In the genomic region with DNA sequence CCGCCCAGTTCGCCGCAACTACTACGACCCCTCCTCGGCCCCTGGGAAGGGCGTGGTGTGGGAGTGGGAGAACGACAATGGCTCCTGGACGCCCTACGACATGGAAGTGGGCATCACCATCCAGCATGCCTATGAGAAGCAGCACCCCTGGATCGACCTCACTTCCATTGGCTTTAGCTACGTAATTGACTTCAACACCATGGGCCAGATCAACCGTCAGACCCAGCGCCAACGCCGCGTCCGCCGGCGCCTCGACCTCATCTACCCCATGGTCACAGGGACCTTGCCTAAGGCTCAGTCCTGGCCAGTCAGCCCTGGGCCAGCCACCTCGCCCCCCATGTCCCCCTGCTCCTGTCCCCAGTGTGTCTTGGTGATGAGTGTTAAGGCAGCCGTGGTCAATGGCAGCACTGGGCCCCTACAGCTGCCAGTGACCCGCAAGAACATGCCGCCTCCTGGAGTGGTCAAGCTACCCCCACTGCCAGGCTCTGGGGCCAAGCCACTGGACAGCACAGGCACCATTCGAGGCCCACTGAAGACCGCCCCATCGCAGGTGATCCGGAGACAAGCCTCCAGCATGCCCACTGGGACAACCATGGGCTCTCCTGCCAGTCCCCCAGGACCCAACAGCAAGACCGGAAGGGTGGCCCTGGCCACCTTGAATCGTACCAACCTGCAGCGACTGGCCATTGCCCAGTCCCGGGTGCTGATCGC, we compare ENCODE assay signal across 20 cellular contexts. TPM values are rescaled to one million over a fixed set of nuclear protein-coding genes. Genes with fewer than 3 reads are reported as not detected.
DNase-seq lines count a peak whose midpoint lies in the region; ATAC-seq, FAIRE-seq and TF ChIP-seq lines count a peak whose summit lies in the region.
"Had no signal": no experiment of that assay in that cellular context is flagged by ENCODE, and none has a peak within 500 bp of the region (broad histone marks: within the 10 kb centered on the region; RNA-seq: fewer than 3 reads in every experiment).

No MANE protein-coding gene starts in this region.

- intact Hi-C loops in aorta (cut with DNase I) = no loop called here
- intact Hi-C loops in activated CD4-positive, alpha-beta T cell treated with anti-CD3 and anti-CD28 coated beads, Interleukin-2, amount 10 ng/mL, durations not matched to agents 24 days and 14 days (cut with micrococcal nuclease) = no loop called here

- peak overlapping the region; percentile 80 for H3K27ac Mint-ChIP-seq in neural progenitor cell
- H3K27ac Mint-ChIP-seq in progenitor cell of endocrine pancreas = peak overlapping the region; percentile 41
- H3K27ac Mint-ChIP-seq in activated CD4-positive, alpha-beta T cell treated with anti-CD3 and anti-CD28 coated beads, Interleukin-2, amount 10 ng/mL, durations not matched to agents 24 days and 14 days = no peak overlapping the region
- H3K27ac Mint-ChIP-seq: CD4-positive, CD25-positive, alpha-beta regulatory T cell had no signal

- H3K36me3 ChIP-seq in bronchial epithelial cell (ENCODE audit: control insufficient read depth, insufficient read depth, low read length) (peaks cover 8% of the 10 kb centered on the region), neural progenitor cell (no peaks in the 10 kb centered on the region), aorta (ENCODE audit: control insufficient read depth in 1 of 2, insufficient read depth in 2 of 2, low read length in 1 of 2) (no peaks in the 10 kb centered on the region)
- H3K36me3 ChIP-seq: BE2C had no signal

- H3K36me3 Mint-ChIP-seq in neural progenitor cell = peaks cover 60% of the 10 kb centered on the region
- H3K36me3 Mint-ChIP-seq in progenitor cell of endocrine pancreas (ENCODE audit: insufficient read depth) = peaks cover 48% of the 10 kb centered on the region
- no peaks in the 10 kb centered on the region for H3K36me3 Mint-ChIP-seq in activated CD4-positive, alpha-beta T cell treated with anti-CD3 and anti-CD28 coated beads, Interleukin-2, amount 10 ng/mL, durations not matched to agents 24 days and 14 days (ENCODE audit: low read depth)
- H3K36me3 Mint-ChIP-seq: CD4-positive, CD25-positive, alpha-beta regulatory T cell had no signal

- H3F3A ChIP-seq in neural progenitor cell (ENCODE audit: low read depth) = peaks cover 24% of the 10 kb centered on the region

- peaks cover 98% of the 10 kb centered on the region for H3K79me2 ChIP-seq in neural progenitor cell (ENCODE audit: low read depth)

- peak; percentile 19 for ATAC-seq in aorta (ENCODE audit: low FRiP score)

- no peak for TF ChIP-seq CTCF in bronchial epithelial cell (IDR thresholded peaks at IDR 0.05; ENCODE audit: insufficient read depth, low read length, severe bottlenecking)
- TF ChIP-seq CTCF in neural progenitor cell (IDR thresholded peaks at IDR 0.05) = no peak
- TF ChIP-seq CTCF in progenitor cell of endocrine pancreas (IDR thresholded peaks at IDR 0.05; ENCODE audit: unreplicated experiment) = no peak

- H2AFZ ChIP-seq in neural progenitor cell (replicated peaks) = no peak overlapping the region

- H3K4me1 Mint-ChIP-seq in neural progenitor cell (peaks cover 98% of the 10 kb centered on the region), progenitor cell of endocrine pancreas (ENCODE audit: low read depth) (peaks cover 47% of the 10 kb centered on the region)
- H3K4me1 Mint-ChIP-seq in activated CD4-positive, alpha-beta T cell treated with anti-CD3 and anti-CD28 coated beads, Interleukin-2, amount 10 ng/mL, durations not matched to agents 24 days and 14 days = peaks cover 2% of the 10 kb centered on the region
- H3K4me1 Mint-ChIP-seq: CD4-positive, CD25-positive, alpha-beta regulatory T cell; CD8-positive, alpha-beta memory T cell had no signal

- H3K9me3 Mint-ChIP-seq in neural progenitor cell (peaks cover 8% of the 10 kb centered on the region), progenitor cell of endocrine pancreas (ENCODE audit: low read depth) (peaks cover 2% of the 10 kb centered on the region)
- no peaks in the 10 kb centered on the region for H3K9me3 Mint-ChIP-seq in activated CD4-positive, alpha-beta T cell treated with anti-CD3 and anti-CD28 coated beads, Interleukin-2, amount 10 ng/mL, durations not matched to agents 24 days and 14 days
- H3K9me3 Mint-ChIP-seq: CD8-positive, alpha-beta memory T cell had no signal

- no peak overlapping the region for H3K4me2 ChIP-seq in neural progenitor cell

- H3K27me3 Mint-ChIP-seq in neural progenitor cell (ENCODE audit: insufficient read depth, low read depth) (peaks cover 16% of the 10 kb centered on the region), progenitor cell of endocrine pancreas (no peaks in the 10 kb centered on the region)
- peaks cover 31% of the 10 kb centered on the region for H3K27me3 Mint-ChIP-seq in activated CD4-positive, alpha-beta T cell treated with anti-CD3 and anti-CD28 coated beads, Interleukin-2, amount 10 ng/mL, durations not matched to agents 24 days and 14 days

- H3K27me3 ChIP-seq in bronchial epithelial cell (ENCODE audit: control insufficient read depth, insufficient read depth, low read length) (no peaks in the 10 kb centered on the region), neural progenitor cell (no peaks in the 10 kb centered on the region), aorta (ENCODE audit: control insufficient read depth in 1 of 2, insufficient read depth in 2 of 2, low read length in 1 of 2) (no peaks in the 10 kb centered on the region)
- H3K27me3 ChIP-seq: BE2C had no signal

- FAIRE-seq in bronchial epithelial cell (lab: Jason Lieb, UNC) = peak; percentile 77
- FAIRE-seq: A204.1, G401.6, GM18507 had no signal

- DNase-seq in bronchial epithelial cell (ENCODE audit: low read depth) = no peak
- no peak for DNase-seq in neural progenitor cell (ENCODE audit: low spot score)
- DNase-seq in progenitor cell of endocrine pancreas (ENCODE audit: low spot score, unreplicated experiment) = no peak
- no peak for DNase-seq in aorta
- DNase-seq in activated CD4-positive, alpha-beta T cell treated with anti-CD3 and anti-CD28 coated beads, Interleukin-2, amount 10 ng/mL, durations not matched to agents 24 days and 14 days = no peak
- no peak for DNase-seq in activated CD8-positive, alpha-beta memory T cell treated with anti-CD3 and anti-CD28 coated beads for 24 hours
- DNase-seq in Kasumi-1 (lab: John Stamatoyannopoulos, UW) = no peak
- DNase-seq in DMS 273 (lab: John Stamatoyannopoulos, UW; ENCODE audit: unreplicated experiment) = no peak
- DNase-seq: ACHN; BE2C; C1 segment of cervical spinal cord; CD8-positive, alpha-beta memory T cell; COR-L47; GOT3 had no signal

- WGBS in aorta, 2 donors = 96 to 97% methylated on average over 33 of the region's 33 CpGs

- no peak overlapping the region for H3K4me3 Mint-ChIP-seq in neural progenitor cell
- no peak overlapping the region for H3K4me3 Mint-ChIP-seq in progenitor cell of endocrine pancreas (ENCODE audit: low read depth)
- no peak overlapping the region for H3K4me3 Mint-ChIP-seq in activated CD4-positive, alpha-beta T cell treated with anti-CD3 and anti-CD28 coated beads, Interleukin-2, amount 10 ng/mL, durations not matched to agents 24 days and 14 days
- H3K4me3 Mint-ChIP-seq: CD4-positive, CD25-positive, alpha-beta regulatory T cell; CD8-positive, alpha-beta memory T cell; H9 had no signal

- H3K4me3 ChIP-seq in bronchial epithelial cell (ENCODE audit: low read depth, low read length) (no peak overlapping the region), neural progenitor cell (no peak overlapping the region), aorta (ENCODE audit: low read length in 2 of 2) (no peak overlapping the region)

- no peaks in the 10 kb centered on the region for H3K9me3 ChIP-seq in neural progenitor cell (ENCODE audit: low read depth)
- no peaks in the 10 kb centered on the region for H3K9me3 ChIP-seq in aorta (ENCODE audit: control insufficient read depth, low read length)
- H3K9me3 ChIP-seq: BE2C had no signal

- H3K27ac ChIP-seq in neural progenitor cell (no peak overlapping the region), aorta (ENCODE audit: low read depth in 1 of 2, low read length in 2 of 2) (no peak overlapping the region)

- H3K4me1 ChIP-seq in neural progenitor cell (peaks cover 69% of the 10 kb centered on the region), aorta (ENCODE audit: control insufficient read depth in 1 of 2, insufficient read depth in 2 of 2, low read length in 2 of 2) (no peaks in the 10 kb centered on the region)
- H3K4me1 ChIP-seq: BE2C had no signal

- no peak overlapping the region for H3K9ac ChIP-seq in neural progenitor cell

- peaks cover 100% of the 10 kb centered on the region for H4K20me1 ChIP-seq in neural progenitor cell (ENCODE audit: low read depth)

RNA-seq across cellular contexts. Expression of a gene that starts 10.0 kb away (rescaled TPM):
- total RNA-seq in bronchial epithelial cell (2.4 and 2.6 TPM in 2 replicates), neural progenitor cell (ENCODE audit: low replicate concordance) (16.9 and 34.8 TPM in 2 replicates), progenitor cell of endocrine pancreas (54.5 and 61.6 TPM in 2 replicates), aorta (1 to 10 TPM; 2.6 to 7.1 TPM)
- 10 to 100 TPM in 1 of 2 donors, 1 to 10 TPM in 1; 4.0 to 10.0 TPM for polyA plus RNA-seq in aorta
- total RNA-seq in activated CD4-positive, alpha-beta T cell treated with anti-CD3 and anti-CD28 coated beads, Interleukin-2, amount 10 ng/mL, durations not matched to agents 24 days and 14 days = 0.17 and 0.47 TPM in 2 replicates

RNA-seq across cellular contexts. Expression of a gene that starts 30.8 kb away (rescaled TPM):
- total RNA-seq in bronchial epithelial cell (not detected in 2 replicates), neural progenitor cell (ENCODE audit: low replicate concordance) (not detected in 2 replicates), progenitor cell of endocrine pancreas (not detected in 2 replicates), aorta (10 to 100 TPM; 27.0 to 27.1 TPM)
- polyA plus RNA-seq in aorta = 10 to 100 TPM in 1 of 2 donors, 1 to 10 TPM in 1; 4.3 to 23.0 TPM
- total RNA-seq in activated CD4-positive, alpha-beta T cell treated with anti-CD3 and anti-CD28 coated beads, Interleukin-2, amount 10 ng/mL, durations not matched to agents 24 days and 14 days = not detected in 2 replicates
- total RNA-seq: H9, HT-29 had no signal
- polyA plus RNA-seq: CD8-positive, alpha-beta memory T cell had no signal

RNA-seq across cellular contexts. Expression of a gene that starts 39.2 kb away (rescaled TPM):
- 7.9 and 18.3 TPM in 2 replicates for total RNA-seq in bronchial epithelial cell
- 31.0 and 32.7 TPM in 2 replicates for total RNA-seq in neural progenitor cell (ENCODE audit: low replicate concordance)
- 53.2 and 56.9 TPM in 2 replicates for total RNA-seq in progenitor cell of endocrine pancreas
- total RNA-seq in aorta = 10 to 100 TPM; 19.0 to 49.0 TPM
- 10 to 100 TPM in 1 of 2 donors, 1 to 10 TPM in 1; 5.8 to 29.6 TPM for polyA plus RNA-seq in aorta
- total RNA-seq in activated CD4-positive, alpha-beta T cell treated with anti-CD3 and anti-CD28 coated beads, Interleukin-2, amount 10 ng/mL, durations not matched to agents 24 days and 14 days = 62.2 and 71.2 TPM in 2 replicates

Comparison
In these comparisons a context has a peak if more than half of its experiments do, and no peak if none do; other contexts are left out.
1. RNA of a gene that starts 30.8 kb away (total RNA-seq): 27.0 to 27.1 TPM in aorta; not detected in bronchial epithelial cell, not detected in neural progenitor cell, not detected in progenitor cell of endocrine pancreas and not detected in activated CD4-positive, alpha-beta T cell treated with anti-CD3 and anti-CD28 coated beads, Interleukin-2, amount 10 ng/mL, durations not matched to agents 24 days and 14 days; every median in the first group is over 10 times any median in the second.